In the genomic region with DNA sequence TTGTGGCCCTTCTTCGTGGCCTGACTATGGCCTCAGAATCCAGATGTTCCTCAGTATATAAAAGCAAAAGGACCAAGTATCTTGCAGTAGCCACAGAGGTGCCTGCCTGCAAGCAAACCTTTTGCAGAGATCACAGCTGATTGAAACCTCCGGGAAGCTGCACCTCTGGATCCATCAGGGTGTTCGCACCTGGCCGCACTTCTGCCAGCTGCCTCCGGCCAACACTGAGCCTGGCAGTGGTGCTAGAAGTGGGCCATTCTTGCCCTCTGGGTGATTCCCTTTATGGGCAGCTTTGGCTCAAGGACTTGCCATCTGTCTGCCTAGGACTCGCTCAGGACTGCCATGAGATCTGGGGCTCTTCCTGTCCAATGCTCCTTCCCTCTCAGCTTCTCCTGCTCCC, we compare ENCODE assay signal across 26 cellular contexts.
"Had no signal": no experiment of that assay in that cellular context is flagged by ENCODE, and none has a peak within 500 bp of the region (broad histone marks: within the 10 kb centered on the region; RNA-seq: fewer than 3 reads in every experiment).

No MANE protein-coding gene starts in this region.

- H3K36me3 Mint-ChIP-seq: activated naive CD4-positive, alpha-beta T cell treated with anti-CD3 and anti-CD28 coated beads, Interleukin-2, amount 50 U/mL, for 72 hours; brain; memory B cell; stimulated activated naive B cell treated with anti-CD40 and anti-IgM and Interleukin-4, amounts not matched to agents 10 μg/mL and 1 μg/mL and 100 μg/mL, for 72 hours had no signal

- ATAC-seq: activated naive CD4-positive, alpha-beta T cell treated with anti-CD3 and anti-CD28 coated beads, Interleukin-2, amount 50 U/mL, for 72 hours; activated T-helper 17 cell treated with anti-CD3 and anti-CD28 coated beads, Interleukin-2, amount 50 U/mL, for 72 hours; gastrocnemius medialis; mucosa of descending colon; sciatic nerve; stimulated activated naive B cell treated with anti-CD40 and anti-IgM and Interleukin-4, amounts not matched to agents 10 μg/mL and 1 μg/mL and 100 μg/mL, for 72 hours had no signal

- H3K4me1 Mint-ChIP-seq: activated T-helper 17 cell treated with anti-CD3 and anti-CD28 coated beads, Interleukin-2, amount 50 U/mL, for 72 hours had no signal

- H3K27ac ChIP-seq: testis, WERI-Rb-1 had no signal

- H3K27ac Mint-ChIP-seq: activated naive CD4-positive, alpha-beta T cell treated with anti-CD3 and anti-CD28 coated beads, Interleukin-2, amount 50 U/mL, for 72 hours; activated T-cell treated with anti-CD3 and anti-CD28 coated beads, Interleukin-2, amount 50 U/mL, for 24 hours; activated T-helper 17 cell treated with anti-CD3 and anti-CD28 coated beads, Interleukin-2, amount 50 U/mL, for 72 hours; dendritic cell treated with granulocyte-macrophage colony-stimulating factor and Interleukin-4, amounts not matched to agents 40 ng/mL and 50 ng/mL, for 4 days; memory B cell; nephron progenitor cell; stimulated activated naive B cell treated with anti-CD40 and anti-IgM and Interleukin-4, amounts not matched to agents 10 μg/mL and 1 μg/mL and 100 μg/mL, for 72 hours had no signal

- H3K4me1 ChIP-seq: testis had no signal

- H3K4me3 ChIP-seq: gastrocnemius medialis, mucosa of descending colon, smooth muscle cell, testis, upper lobe of left lung had no signal

- H3K4me3 Mint-ChIP-seq: activated T-cell treated with anti-CD3 and anti-CD28 coated beads, Interleukin-2, amount 50 U/mL, for 24 hours; activated T-helper 17 cell treated with anti-CD3 and anti-CD28 coated beads, Interleukin-2, amount 50 U/mL, for 72 hours; brain; dendritic cell treated with granulocyte-macrophage colony-stimulating factor and Interleukin-4, amounts not matched to agents 40 ng/mL and 50 ng/mL, for 4 days; memory B cell; nephron progenitor cell; stimulated activated naive B cell treated with anti-CD40 and anti-IgM and Interleukin-4, amounts not matched to agents 10 μg/mL and 1 μg/mL and 100 μg/mL, for 72 hours had no signal

- H3K9me3 Mint-ChIP-seq: activated T-cell treated with anti-CD3 and anti-CD28 coated beads, Interleukin-2, amount 50 U/mL, for 24 hours; activated T-helper 17 cell treated with anti-CD3 and anti-CD28 coated beads, Interleukin-2, amount 50 U/mL, for 72 hours; dendritic cell treated with granulocyte-macrophage colony-stimulating factor and Interleukin-4, amounts not matched to agents 40 ng/mL and 50 ng/mL, for 4 days; memory B cell had no signal

- H3K36me3 ChIP-seq: gastrocnemius medialis, upper lobe of left lung, WERI-Rb-1 had no signal

- H3K27me3 ChIP-seq: gastrocnemius medialis, testis, upper lobe of left lung had no signal

- H3K9me3 ChIP-seq: gastrocnemius medialis, mucosa of descending colon, testis, upper lobe of left lung had no signal

- DNase-seq: activated CD4-positive, alpha-beta T cell treated with anti-CD3 and anti-CD28 coated beads for 1 hour; activated CD4-positive, alpha-beta T cell treated with anti-CD3 and anti-CD28 coated beads, Interleukin-2, amount 50 U/mL, for 1 hour; activated CD8-positive, alpha-beta memory T cell treated with anti-CD3 and anti-CD28 coated beads for 24 hours; activated CD8-positive, alpha-beta memory T cell treated with anti-CD3 and anti-CD28 coated beads, Interleukin-2, amount 50 U/mL, for 4 hours; activated T-cell treated with anti-CD3 and anti-CD28 coated beads, Interleukin-2, amount 50 U/mL, for 24 hours; aorta; caudate nucleus; effector CD4-positive, alpha-beta T cell; gastrocnemius medialis; mucosa of descending colon; nephron progenitor cell; nucleus accumbens; stimulated activated CD4-positive, alpha-beta T cell treated with anti-CD3 and anti-CD28 coated beads, Interleukin-2, amount 100 ng/mL, for 48 hours; stimulated activated CD8-positive, alpha-beta memory T cell treated with anti-CD3 and anti-CD28 coated beads, Interleukin-4, amount 100 ng/mL, for 48 hours; stimulated activated naive B cell treated with anti-CD40 and anti-IgM and Interleukin-4, amounts not matched to agents 10 μg/mL and 1 μg/mL and 100 μg/mL, for 72 hours; T-helper 1 cell; testis; WERI-Rb-1 had no signal

- H3K4me2 ChIP-seq: smooth muscle cell had no signal
